12 cellular contexts compared by ENCODE assay signal in the genomic region with DNA sequence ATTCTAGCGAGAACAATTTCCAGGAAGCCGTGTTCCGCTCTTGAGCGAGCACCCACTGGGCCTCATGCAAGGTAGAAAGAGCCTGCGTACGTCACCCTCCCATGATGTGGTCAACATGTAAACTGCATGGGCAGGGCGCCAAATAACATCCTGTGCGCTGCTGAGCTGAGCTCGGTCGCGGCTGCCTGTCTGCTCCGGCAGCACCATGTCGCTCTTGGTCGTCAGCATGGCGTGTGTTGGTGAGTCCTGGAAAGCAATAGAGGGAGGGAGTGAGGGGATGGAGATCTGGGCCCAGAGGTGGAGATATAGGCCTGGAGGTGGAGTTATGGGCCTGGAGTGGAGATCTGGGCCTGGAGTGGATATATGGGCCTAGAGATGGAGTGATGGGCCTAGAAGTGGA. TPM values are rescaled to one million over a fixed set of nuclear protein-coding genes. Genes with fewer than 3 reads are reported as not detected.
"Had no signal": no experiment of that assay in that cellular context is flagged by ENCODE, and none has a peak within 500 bp of the region (broad histone marks: within the 10 kb centered on the region; RNA-seq: fewer than 3 reads in every experiment).

A gene (plus strand): TSS at position 148 of the 400 bp plus-strand sequence. CDS start 58 bp downstream, at position 206.

RNA-seq across cellular contexts. Expression of the gene that starts here (rescaled TPM):
- total RNA-seq: activated B cell treated with CpG ODN at 0.5 μM for 24 hours; activated CD4-positive, alpha-beta memory T cell treated with anti-CD3 and anti-CD28 coated beads for 36 hours; activated CD4-positive, alpha-beta memory T cell treated with anti-CD3 and anti-CD28 coated beads, Interleukin-2, amount 10 ng/mL, durations not matched to agents 7 days and 5 days; activated CD4-positive, alpha-beta T cell treated with anti-CD3 and anti-CD28 coated beads for 36 hours; activated CD4-positive, alpha-beta T cell treated with anti-CD3 and anti-CD28 coated beads, Interleukin-2, amount 10 ng/mL, durations not matched to agents 24 days and 14 days; activated CD4-positive, alpha-beta T cell treated with anti-CD3 and anti-CD28 coated beads, Interleukin-2, amount 10 ng/mL, durations not matched to agents 7 days and 5 days; activated CD8-positive, alpha-beta T cell treated with anti-CD3 and anti-CD28 coated beads for 36 hours; activated CD8-positive, alpha-beta T cell treated with anti-CD3 and anti-CD28 coated beads, Interleukin-2, amount 10 ng/mL, durations not matched to agents 7 days and 5 days; T-helper 1 cell treated with Interleukin-12 subunit alpha and Interleukin-12 subunit beta and Interleukin-4 antibody, amounts not matched to agents 30 ng/mL and 1 ng/mL, for 36 hours; T-helper 17 cell; T-helper 2 cell treated with Interferon-gamma antibody and Interleukin-4, amounts not matched to agents 100 ng/mL and 5 ng/mL, for 36 hours; WTC11 had no signal
